ENCODE assay signal across 24 cellular contexts in genomic region chr4:158217763-158218162, GRCh38. TPM values are rescaled to one million over a fixed set of nuclear protein-coding genes. Genes with fewer than 3 reads are reported as not detected.
"Had no signal": no experiment of that assay in that cellular context is flagged by ENCODE, and none has a peak within 500 bp of the region (broad histone marks: within the 10 kb centered on the region; RNA-seq: fewer than 3 reads in every experiment).

No MANE protein-coding gene starts in this region.

- H3K9me3 ChIP-seq: breast epithelium, esophagus squamous epithelium, ovary, prostate gland, spleen, testis, uterus had no signal

- H3K4me1 ChIP-seq: breast epithelium, prostate gland, spleen, testis, uterus had no signal

- ATAC-seq: activated CD4-positive, CD25-positive, alpha-beta regulatory T cell treated with anti-CD3 and anti-CD28 coated beads, Interleukin-2, amount 50 U/mL, for 24 hours; naive thymus-derived CD4-positive, alpha-beta T cell; T-helper 17 cell had no signal

- H3K36me3 ChIP-seq: breast epithelium, ovary, prostate gland, uterus, WERI-Rb-1 had no signal

- DNase-seq: activated CD4-positive, alpha-beta T cell treated with anti-CD3 and anti-CD28 coated beads for 48 hours; activated CD4-positive, alpha-beta T cell treated with anti-CD3 and anti-CD28 coated beads, Interleukin-2, amount 50 U/mL, for 48 hours; activated CD8-positive, alpha-beta memory T cell treated with anti-CD3 and anti-CD28 coated beads for 24 hours; activated gamma-delta T cell; activated naive CD4-positive, alpha-beta T cell treated with anti-CD3 and anti-CD28 coated beads, Interleukin-2, amount 10 ng/mL, durations not matched to agents 7 days and 5 days; activated naive CD8-positive, alpha-beta T cell treated with anti-CD3 and anti-CD28 coated beads, Interleukin-2, amount 10 ng/mL, durations not matched to agents 7 days and 5 days; cerebellar nuclear complex; effector CD8-positive, alpha-beta T cell; esophagus squamous epithelium; foreskin melanocyte; midbrain; naive thymus-derived CD4-positive, alpha-beta T cell; ovary; spleen; stimulated activated naive CD4-positive, alpha-beta T cell; T-helper 17 cell; T1000; testis; uterus; WERI-Rb-1 had no signal

- H3K4me3 ChIP-seq: breast epithelium, esophagus squamous epithelium, ovary, prostate gland, spleen, testis, uterus had no signal

- H3K27ac ChIP-seq: breast epithelium, epithelial cell of prostate, ovary, prostate gland, spleen, testis, uterus, WERI-Rb-1 had no signal

- H3K27me3 ChIP-seq: breast epithelium, esophagus squamous epithelium, ovary, spleen, testis, uterus had no signal

RNA-seq across cellular contexts. Expression of gene TMEM144, which starts 7.5 kb away (rescaled TPM):
- polyA plus RNA-seq: naive thymus-derived CD4-positive, alpha-beta T cell had no signal
